ENCODE assay signal across 12 cellular contexts in genomic region chr1:51058863-51059262, GRCh38. TPM values are rescaled to one million over a fixed set of nuclear protein-coding genes. Genes with fewer than 3 reads are reported as not detected.
DNase-seq lines count a peak whose midpoint lies in the region; ATAC-seq and TF ChIP-seq lines count a peak whose summit lies in the region.
"Had no signal": no experiment of that assay in that cellular context is flagged by ENCODE, and none has a peak within 500 bp of the region (broad histone marks: within the 10 kb centered on the region; RNA-seq: fewer than 3 reads in every experiment).

No MANE protein-coding gene starts in this region.

- H3K4me1 Mint-ChIP-seq in Calu3 (ENCODE audit: low read depth, unreplicated experiment) (peaks cover 32% of the 10 kb centered on the region), HFFc6 (ENCODE audit: low read depth) (peaks cover 32% of the 10 kb centered on the region)

- H3K27ac Mint-ChIP-seq in Calu3 (ENCODE audit: unreplicated experiment) (no peak overlapping the region), HFFc6 (no peak overlapping the region)

- BruUV-seq in Calu3 (replicated peaks; lab: Mats Ljungman, UMichigan): no TSS peak

- H3K9me3 ChIP-seq in adipocyte (ENCODE audit: control insufficient read depth, low read length): peaks cover 11% of the 10 kb centered on the region
- H3K9me3 ChIP-seq in heart left ventricle: peaks cover 0 to 43% (median 7%) of the 10 kb centered on the region in 12 donors

- H3K4me3 Mint-ChIP-seq in Calu3 (ENCODE audit: low read depth, unreplicated experiment) (no peak overlapping the region), HFFc6 (no peak overlapping the region)

- DNase-seq in Calu3: peak; percentile 19
- peak; percentile 50 for DNase-seq in HFFc6
- peak; percentile 33 for DNase-seq in adipocyte (ENCODE audit: low read depth)
- DNase-seq in kidney tubule cell (ENCODE audit: low spot score): peak; percentile 31
- no peak for DNase-seq in NCI-H2171 treated with DMSO at 0.1 percent for 48 hours (lab: John Stamatoyannopoulos, UW)
- no peak for DNase-seq in heart left ventricle
- DNase-seq: effector memory CD4-positive, alpha-beta T cell; Kasumi-1; stimulated activated naive CD4-positive, alpha-beta T cell had no signal

- intact Hi-C loops in Calu3 (cut with micrococcal nuclease; ENCODE audit: unreplicated experiment): loop anchor here (5.0 to 10.0 kb wide), 2 partner anchors 187 to 694 kb away; no protein-coding TSS in a partner anchor
- intact Hi-C loops in heart left ventricle (cut with DNase I): no loop called here

- H3K9me3 Mint-ChIP-seq in Calu3 (ENCODE audit: low read depth, unreplicated experiment): peaks cover 7% of the 10 kb centered on the region
- H3K9me3 Mint-ChIP-seq in HFFc6: peaks cover 14% of the 10 kb centered on the region

- ATAC-seq in GM18909 (IDR thresholded peaks at IDR 0.05; ENCODE audit: poor library complexity, unreplicated experiment) (no peak), HG03520 (IDR thresholded peaks at IDR 0.05; ENCODE audit: unreplicated experiment) (no peak), heart left ventricle (no peak)
- ATAC-seq: activated CD4-positive, CD25-positive, alpha-beta regulatory T cell treated with anti-CD3 and anti-CD28 coated beads, Interleukin-2, amount 50 U/mL, for 24 hours had no signal

- H3K27me3 ChIP-seq in adipocyte (replicated peaks; ENCODE audit: control insufficient read depth, insufficient read depth, low read length): no peaks in the 10 kb centered on the region
- H3K27me3 ChIP-seq in heart left ventricle: no peaks in the 10 kb centered on the region

- WGBS in heart left ventricle, 4 donors: 81 to 90% (median 83%) methylated on average over 4 to 5 of the region's 5 CpGs

- TF ChIP-seq CTCF in Calu3 (IDR thresholded peaks at IDR 0.05; ENCODE audit: unreplicated experiment): peak; percentile 54
- peak; percentile 72 for TF ChIP-seq CTCF in HFFc6 (IDR thresholded peaks at IDR 0.05)
- peak in 2 of 12 donors; percentile 6 to 11 for TF ChIP-seq CTCF in heart left ventricle (IDR thresholded peaks at IDR 0.05)

- H3K9ac ChIP-seq in adipocyte (ENCODE audit: low read length): no peak overlapping the region

- no peak for TF ChIP-seq POLR2A in heart left ventricle (IDR thresholded peaks at IDR 0.05)

- H3K27me3 Mint-ChIP-seq in Calu3 (ENCODE audit: unreplicated experiment) (no peaks in the 10 kb centered on the region), HFFc6 (ENCODE audit: insufficient read depth) (peaks cover 7% of the 10 kb centered on the region)

- H3K4me1 ChIP-seq in adipocyte (ENCODE audit: control insufficient read depth, insufficient read depth, low read length) (peaks cover 10% of the 10 kb centered on the region), heart left ventricle (no peaks in the 10 kb centered on the region)

- H3K36me3 ChIP-seq in adipocyte (ENCODE audit: control insufficient read depth, insufficient read depth, low read length, severe bottlenecking): no peaks in the 10 kb centered on the region
- no peaks in the 10 kb centered on the region for H3K36me3 ChIP-seq in heart left ventricle

- H3K36me3 Mint-ChIP-seq in Calu3 (ENCODE audit: insufficient read depth, unreplicated experiment) (no peaks in the 10 kb centered on the region), HFFc6 (ENCODE audit: low read depth) (peaks cover 19% of the 10 kb centered on the region)

- H3K4me3 ChIP-seq in adipocyte (ENCODE audit: low read length) (no peak overlapping the region), heart left ventricle (no peak overlapping the region)

- H3K27ac ChIP-seq in heart left ventricle: no peak overlapping the region

- CTCF ChIA-PET in Calu3 (lab: Charles Lee): interaction anchor here (1.6 kb wide), 1 partner anchor 438 kb away, joined by 4 read pairs; no protein-coding TSS in a partner anchor

RNA-seq across cellular contexts. Expression of gene C1orf185, which starts 43.2 kb away (rescaled TPM):
- total RNA-seq in Calu3 (2022) (not detected in 2 replicates), heart left ventricle (not detected)
- not detected for total RNA-seq in HFFc6 (2021; fragmentation: NEBNext Ultra II Directional; extraction: Animal tissue kit (Norgen Biotek cat#: 25700))
- not detected for polyA plus RNA-seq in heart left ventricle

Comparison
In these comparisons a context has a peak if more than half of its experiments do, and no peak if none do; other contexts are left out.
1. DNase-seq: peak in Calu3 (single experiment), HFFc6 (single experiment), adipocyte (single experiment) and kidney tubule cell (single experiment); none in NCI-H2171 treated with DMSO at 0.1 percent for 48 hours (single experiment) and heart left ventricle (0 of 5).